In the genomic region with DNA sequence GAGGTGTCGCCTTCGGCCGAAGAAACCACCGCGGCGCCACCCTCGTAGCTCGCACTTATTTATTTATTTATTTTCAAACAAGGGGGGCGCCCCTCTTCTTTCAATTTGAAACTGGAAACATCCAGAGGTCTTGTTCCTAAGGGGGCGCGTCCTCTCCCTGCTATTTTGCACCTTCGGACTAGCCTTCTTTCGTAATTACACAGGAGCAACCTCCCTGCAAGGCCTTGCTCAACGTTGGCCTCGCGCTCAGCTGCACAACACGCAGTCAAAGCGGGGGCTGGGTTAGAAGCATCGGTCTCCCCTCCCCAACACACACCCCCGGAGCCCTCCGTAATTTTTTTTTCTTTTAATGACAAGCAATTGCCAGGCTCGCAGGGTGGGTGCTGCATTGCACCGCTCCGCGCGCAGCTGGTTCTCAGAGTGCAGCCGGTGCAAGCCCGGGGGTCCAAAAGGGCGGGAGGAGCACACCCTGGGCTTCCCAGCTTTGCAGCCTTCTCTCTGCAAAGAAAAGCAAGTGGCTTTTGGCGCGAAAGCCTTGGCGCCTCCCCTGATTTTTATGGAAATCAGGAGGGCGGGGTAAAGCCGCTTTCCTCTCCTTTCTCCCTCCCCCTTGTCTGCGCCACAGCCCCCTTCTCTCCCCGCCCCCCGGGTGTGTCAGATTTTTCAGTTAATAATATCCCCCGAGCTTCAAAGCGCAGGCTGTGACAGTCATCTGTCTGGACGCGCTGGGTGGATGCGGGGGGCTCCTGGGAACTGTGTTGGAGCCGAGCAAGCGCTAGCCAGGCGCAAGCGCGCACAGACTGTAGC, we compare ENCODE assay signal across 1 cellular context.
TF ChIP-seq lines count a peak whose summit lies in the region.

Gene MYCN (plus strand): TSS at position 697 of the 807 bp plus-strand sequence. CDS start 1,515 bp downstream, outside the sequence.

TF ChIP-seq in HepG2, 621 proteins besides CTCF, POLR2A, EP300 and RAD21 (continued from another document):
- TF ChIP-seq, protein P1, sequence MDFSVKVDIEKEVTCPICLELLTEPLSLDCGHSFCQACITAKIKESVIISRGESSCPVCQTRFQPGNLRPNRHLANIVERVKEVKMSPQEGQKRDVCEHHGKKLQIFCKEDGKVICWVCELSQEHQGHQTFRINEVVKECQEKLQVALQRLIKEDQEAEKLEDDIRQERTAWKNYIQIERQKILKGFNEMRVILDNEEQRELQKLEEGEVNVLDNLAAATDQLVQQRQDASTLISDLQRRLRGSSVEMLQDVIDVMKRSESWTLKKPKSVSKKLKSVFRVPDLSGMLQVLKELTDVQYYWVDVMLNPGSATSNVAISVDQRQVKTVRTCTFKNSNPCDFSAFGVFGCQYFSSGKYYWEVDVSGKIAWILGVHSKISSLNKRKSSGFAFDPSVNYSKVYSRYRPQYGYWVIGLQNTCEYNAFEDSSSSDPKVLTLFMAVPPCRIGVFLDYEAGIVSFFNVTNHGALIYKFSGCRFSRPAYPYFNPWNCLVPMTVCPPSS (IDR thresholded peaks at IDR 0.05), result no peak
- TF ChIP-seq ZNF781 (CRISPR knock-in tag; IDR thresholded peaks at IDR 0.05; ENCODE audit: borderline replicate concordance, not compliant biosample characterization) (no peak), ZBTB20 (CRISPR knock-in tag; IDR thresholded peaks at IDR 0.05; ENCODE audit: borderline replicate concordance, low read depth) (no peak), ZNF124 (CRISPR knock-in tag; IDR thresholded peaks at IDR 0.05) (no peak), LCORL (IDR thresholded peaks at IDR 0.05) (no peak), LCORL (CRISPR knock-in tag; IDR thresholded peaks at IDR 0.05) (no peak), DNMT1 (CRISPR knock-in tag; IDR thresholded peaks at IDR 0.05) (no peak), ZSCAN5A (CRISPR knock-in tag; IDR thresholded peaks at IDR 0.05; ENCODE audit: borderline replicate concordance) (no peak), KLF11 (CRISPR knock-in tag; IDR thresholded peaks at IDR 0.05) (no peak), ZBTB33 (CRISPR knock-in tag; IDR thresholded peaks at IDR 0.05) (no peak), MTF1 (CRISPR knock-in tag; IDR thresholded peaks at IDR 0.05) (no peak), ZNF446 (CRISPR knock-in tag; IDR thresholded peaks at IDR 0.05) (no peak), ZNF335 (CRISPR knock-in tag; IDR thresholded peaks at IDR 0.05) (no peak), HNF4A (CRISPR knock-in tag; IDR thresholded peaks at IDR 0.05) (no peak), ZNF552 (CRISPR knock-in tag; IDR thresholded peaks at IDR 0.05; ENCODE audit: borderline replicate concordance) (0 out of 2 replicates have a peak, but pooled peaks have one; percentile 62), ZFP36 (IDR thresholded peaks at IDR 0.05; ENCODE audit: borderline replicate concordance, low read depth, low read length, partially characterized antibody) (peak; percentile 6), NCOA1 (CRISPR knock-in tag; IDR thresholded peaks at IDR 0.05) (no peak), ZNF878 (CRISPR knock-in tag; IDR thresholded peaks at IDR 0.05) (no peak), SMC3 (IDR thresholded peaks at IDR 0.05; ENCODE audit: low read length) (peak; percentile 47; the same call in 1 of the 2 replicates), NR2F6 (IDR thresholded peaks at IDR 0.05) (no peak), NR2F6 (CRISPR knock-in tag; IDR thresholded peaks at IDR 0.05) (no peak), GATAD2A (CRISPR knock-in tag; IDR thresholded peaks at IDR 0.05) (no peak), PHF21A (CRISPR knock-in tag; IDR thresholded peaks at IDR 0.05) (no peak), KLF12 (CRISPR knock-in tag; IDR thresholded peaks at IDR 0.05; ENCODE audit: borderline replicate concordance) (no peak)
- TF ChIP-seq, protein P2, sequence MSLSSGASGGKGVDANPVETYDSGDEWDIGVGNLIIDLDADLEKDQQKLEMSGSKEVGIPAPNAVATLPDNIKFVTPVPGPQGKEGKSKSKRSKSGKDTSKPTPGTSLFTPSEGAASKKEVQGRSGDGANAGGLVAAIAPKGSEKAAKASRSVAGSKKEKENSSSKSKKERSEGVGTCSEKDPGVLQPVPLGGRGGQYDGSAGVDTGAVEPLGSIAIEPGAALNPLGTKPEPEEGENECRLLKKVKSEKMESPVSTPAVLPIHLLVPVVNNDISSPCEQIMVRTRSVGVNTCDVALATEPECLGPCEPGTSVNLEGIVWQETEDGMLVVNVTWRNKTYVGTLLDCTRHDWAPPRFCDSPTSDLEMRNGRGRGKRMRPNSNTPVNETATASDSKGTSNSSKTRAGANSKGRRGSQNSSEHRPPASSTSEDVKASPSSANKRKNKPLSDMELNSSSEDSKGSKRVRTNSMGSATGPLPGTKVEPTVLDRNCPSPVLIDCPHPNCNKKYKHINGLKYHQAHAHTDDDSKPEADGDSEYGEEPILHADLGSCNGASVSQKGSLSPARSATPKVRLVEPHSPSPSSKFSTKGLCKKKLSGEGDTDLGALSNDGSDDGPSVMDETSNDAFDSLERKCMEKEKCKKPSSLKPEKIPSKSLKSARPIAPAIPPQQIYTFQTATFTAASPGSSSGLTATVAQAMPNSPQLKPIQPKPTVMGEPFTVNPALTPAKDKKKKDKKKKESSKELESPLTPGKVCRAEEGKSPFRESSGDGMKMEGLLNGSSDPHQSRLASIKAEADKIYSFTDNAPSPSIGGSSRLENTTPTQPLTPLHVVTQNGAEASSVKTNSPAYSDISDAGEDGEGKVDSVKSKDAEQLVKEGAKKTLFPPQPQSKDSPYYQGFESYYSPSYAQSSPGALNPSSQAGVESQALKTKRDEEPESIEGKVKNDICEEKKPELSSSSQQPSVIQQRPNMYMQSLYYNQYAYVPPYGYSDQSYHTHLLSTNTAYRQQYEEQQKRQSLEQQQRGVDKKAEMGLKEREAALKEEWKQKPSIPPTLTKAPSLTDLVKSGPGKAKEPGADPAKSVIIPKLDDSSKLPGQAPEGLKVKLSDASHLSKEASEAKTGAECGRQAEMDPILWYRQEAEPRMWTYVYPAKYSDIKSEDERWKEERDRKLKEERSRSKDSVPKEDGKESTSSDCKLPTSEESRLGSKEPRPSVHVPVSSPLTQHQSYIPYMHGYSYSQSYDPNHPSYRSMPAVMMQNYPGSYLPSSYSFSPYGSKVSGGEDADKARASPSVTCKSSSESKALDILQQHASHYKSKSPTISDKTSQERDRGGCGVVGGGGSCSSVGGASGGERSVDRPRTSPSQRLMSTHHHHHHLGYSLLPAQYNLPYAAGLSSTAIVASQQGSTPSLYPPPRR (CRISPR knock-in tag; IDR thresholded peaks at IDR 0.05; ENCODE audit: borderline replicate concordance), result no peak
- TF ChIP-seq, protein P3, sequence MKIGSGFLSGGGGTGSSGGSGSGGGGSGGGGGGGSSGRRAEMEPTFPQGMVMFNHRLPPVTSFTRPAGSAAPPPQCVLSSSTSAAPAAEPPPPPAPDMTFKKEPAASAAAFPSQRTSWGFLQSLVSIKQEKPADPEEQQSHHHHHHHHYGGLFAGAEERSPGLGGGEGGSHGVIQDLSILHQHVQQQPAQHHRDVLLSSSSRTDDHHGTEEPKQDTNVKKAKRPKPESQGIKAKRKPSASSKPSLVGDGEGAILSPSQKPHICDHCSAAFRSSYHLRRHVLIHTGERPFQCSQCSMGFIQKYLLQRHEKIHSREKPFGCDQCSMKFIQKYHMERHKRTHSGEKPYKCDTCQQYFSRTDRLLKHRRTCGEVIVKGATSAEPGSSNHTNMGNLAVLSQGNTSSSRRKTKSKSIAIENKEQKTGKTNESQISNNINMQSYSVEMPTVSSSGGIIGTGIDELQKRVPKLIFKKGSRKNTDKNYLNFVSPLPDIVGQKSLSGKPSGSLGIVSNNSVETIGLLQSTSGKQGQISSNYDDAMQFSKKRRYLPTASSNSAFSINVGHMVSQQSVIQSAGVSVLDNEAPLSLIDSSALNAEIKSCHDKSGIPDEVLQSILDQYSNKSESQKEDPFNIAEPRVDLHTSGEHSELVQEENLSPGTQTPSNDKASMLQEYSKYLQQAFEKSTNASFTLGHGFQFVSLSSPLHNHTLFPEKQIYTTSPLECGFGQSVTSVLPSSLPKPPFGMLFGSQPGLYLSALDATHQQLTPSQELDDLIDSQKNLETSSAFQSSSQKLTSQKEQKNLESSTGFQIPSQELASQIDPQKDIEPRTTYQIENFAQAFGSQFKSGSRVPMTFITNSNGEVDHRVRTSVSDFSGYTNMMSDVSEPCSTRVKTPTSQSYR (CRISPR knock-in tag; IDR thresholded peaks at IDR 0.05; ENCODE audit: borderline replicate concordance), result no peak
- TF ChIP-seq, protein P4, sequence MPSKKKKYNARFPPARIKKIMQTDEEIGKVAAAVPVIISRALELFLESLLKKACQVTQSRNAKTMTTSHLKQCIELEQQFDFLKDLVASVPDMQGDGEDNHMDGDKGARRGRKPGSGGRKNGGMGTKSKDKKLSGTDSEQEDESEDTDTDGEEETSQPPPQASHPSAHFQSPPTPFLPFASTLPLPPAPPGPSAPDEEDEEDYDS (CRISPR knock-in tag; IDR thresholded peaks at IDR 0.05), result no peak
TF ChIP-seq in HepG2: peak in this region for 33.
